ENCODE assay signal across 1 cellular context in the genomic region with DNA sequence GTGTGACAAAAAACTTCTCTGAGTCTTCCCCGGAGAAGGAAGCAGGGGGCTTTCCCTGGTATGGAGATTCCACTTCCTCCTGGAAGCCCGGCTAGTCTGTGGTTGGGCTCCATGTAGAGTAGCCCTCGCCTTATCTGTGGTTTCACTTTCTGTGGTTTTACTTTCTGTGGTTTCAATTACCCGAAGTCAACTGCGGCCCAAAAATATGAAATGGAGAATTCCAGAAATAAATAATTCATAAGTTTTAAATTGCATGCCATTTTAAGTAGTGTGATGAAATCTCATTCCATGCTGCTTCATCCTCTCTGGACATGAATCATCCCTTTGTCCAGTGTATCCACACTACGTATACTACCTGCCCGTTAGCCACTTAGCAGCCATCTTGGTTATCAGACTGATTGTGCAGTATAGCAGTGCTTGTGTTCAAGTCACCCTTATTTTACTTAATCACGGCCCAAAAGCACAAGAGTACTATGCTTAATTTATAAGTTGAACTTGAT.
TF ChIP-seq lines count a peak whose summit lies in the region.

No MANE protein-coding gene starts in this region.

TF ChIP-seq in SK-N-SH treated with all-trans-retinoic acid at 6 μM for 48 hours, 23 proteins besides CTCF, POLR2A, EP300 and RAD21 (continued from another document):
- TF ChIP-seq, protein P1, sequence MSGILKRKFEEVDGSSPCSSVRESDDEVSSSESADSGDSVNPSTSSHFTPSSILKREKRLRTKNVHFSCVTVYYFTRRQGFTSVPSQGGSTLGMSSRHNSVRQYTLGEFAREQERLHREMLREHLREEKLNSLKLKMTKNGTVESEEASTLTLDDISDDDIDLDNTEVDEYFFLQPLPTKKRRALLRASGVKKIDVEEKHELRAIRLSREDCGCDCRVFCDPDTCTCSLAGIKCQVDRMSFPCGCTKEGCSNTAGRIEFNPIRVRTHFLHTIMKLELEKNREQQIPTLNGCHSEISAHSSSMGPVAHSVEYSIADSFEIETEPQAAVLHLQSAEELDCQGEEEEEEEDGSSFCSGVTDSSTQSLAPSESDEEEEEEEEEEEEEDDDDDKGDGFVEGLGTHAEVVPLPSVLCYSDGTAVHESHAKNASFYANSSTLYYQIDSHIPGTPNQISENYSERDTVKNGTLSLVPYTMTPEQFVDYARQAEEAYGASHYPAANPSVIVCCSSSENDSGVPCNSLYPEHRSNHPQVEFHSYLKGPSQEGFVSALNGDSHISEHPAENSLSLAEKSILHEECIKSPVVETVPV (CRISPR knock-in tag; IDR thresholded peaks at IDR 0.05): no peak
